11 cellular contexts compared by ENCODE assay signal in genomic region chr5:168836603-168837245, GRCh38.
"Had no signal": no experiment of that assay in that cellular context is flagged by ENCODE, and none has a peak within 500 bp of the region (broad histone marks: within the 10 kb centered on the region; RNA-seq: fewer than 3 reads in every experiment).

No MANE protein-coding gene starts in this region.

- H3K9me3 ChIP-seq: adrenal gland had no signal

- H3K4me3 ChIP-seq: adrenal gland, cardiac muscle cell, SK-N-MC had no signal

- H3K27ac ChIP-seq: adrenal gland, cardiac muscle cell, epithelial cell of prostate, SK-N-MC had no signal

- H3K4me1 ChIP-seq: adrenal gland had no signal

- ATAC-seq: Right ventricle myocardium inferior had no signal

- H3K4me3 Mint-ChIP-seq: nephron had no signal

- H3K27me3 ChIP-seq: adrenal gland, cardiac muscle cell had no signal

- H3K9me3 Mint-ChIP-seq: nephron had no signal

- DNase-seq: activated CD4-positive, alpha-beta T cell treated with anti-CD3 and anti-CD28 coated beads for 4 hours; adrenal gland; foreskin melanocyte; mesenchymal stem cell; nucleus accumbens; T1000 had no signal

- H3K36me3 ChIP-seq: adrenal gland, cardiac muscle cell had no signal

- H3K4me1 Mint-ChIP-seq: nephron had no signal
